Comparison of ENCODE assay signal across 27 cellular contexts in genomic region chr20:56094228-56094627, GRCh38.
"Had no signal": no experiment of that assay in that cellular context is flagged by ENCODE, and none has a peak within 500 bp of the region (broad histone marks: within the 10 kb centered on the region; RNA-seq: fewer than 3 reads in every experiment).

No MANE protein-coding gene starts in this region.

- DNase-seq: activated effector memory CD4-positive, alpha-beta T cell treated with anti-CD3 and anti-CD28 coated beads, Interleukin-2, amount 50 U/mL, for 16 hours; activated effector memory CD4-positive, alpha-beta T cell treated with Interleukin-2 at 50 U/mL for 16 hours; activated gamma-delta T cell; activated gamma-delta T cell treated with Interleukin-2 at 50 U/mL for 16 hours; activated naive CD4-positive, alpha-beta T cell; activated naive CD4-positive, alpha-beta T cell treated with anti-CD3 and anti-CD28 coated beads for 36 hours; activated naive CD4-positive, alpha-beta T cell treated with anti-CD3 and anti-CD28 coated beads, Interleukin-2, amount 10 ng/mL, durations not matched to agents 7 days and 5 days; activated naive CD4-positive, alpha-beta T cell treated with anti-CD3 and anti-CD28 coated beads, Interleukin-2, amount 50 U/mL, for 16 hours; activated naive CD4-positive, alpha-beta T cell treated with Interleukin-2 at 50 U/mL for 16 hours; activated naive CD8-positive, alpha-beta T cell treated with anti-CD3 and anti-CD28 coated beads for 36 hours; activated naive CD8-positive, alpha-beta T cell treated with anti-CD3 and anti-CD28 coated beads, Interleukin-2, amount 10 ng/mL, durations not matched to agents 7 days and 5 days; activated naive CD8-positive, alpha-beta T cell treated with anti-CD3 and anti-CD28 coated beads, Interleukin-2, amount 50 U/mL, for 24 hours; activated T-cell treated with anti-CD3 and anti-CD28 coated beads, Interleukin-2, amount 50 U/mL, for 1 hour; activated T-cell treated with anti-CD3 and anti-CD28 coated beads, Interleukin-2, amount 50 U/mL, for 24 hours; activated T-cell treated with anti-CD3 and anti-CD28 coated beads, Interleukin-2, amount 50 U/mL, for 4 hours; activated T-cell treated with anti-CD3 and anti-CD28 coated beads, Interleukin-2, amount 50 U/mL, for 48 hours; activated T-cell treated with anti-CD3 and anti-CD28 coated beads, Interleukin-2, amount 50 U/mL, for 72 hours; adrenal gland; amniotic stem cell; amygdala; anterior cingulate cortex; aorta; body of pancreas; brain microvascular endothelial cell; caudate nucleus; central memory CD4-positive, alpha-beta T cell; cerebellar nuclear complex had no signal
